ENCODE assay signal across 8 cellular contexts in genomic region chr10:79244068-79244442, GRCh38.
A peak's percentile ranks its signal among the peaks of the same experiment; 100 is the strongest.
DNase-seq lines count a peak whose midpoint lies in the region; ATAC-seq, FAIRE-seq and TF ChIP-seq lines count a peak whose summit lies in the region.

No MANE protein-coding gene starts in this region.

- no TSS peak for BruUV-seq in IMR-90 (replicated peaks; lab: Mats Ljungman, UMichigan)

- TF ChIP-seq RAD21 in IMR-90 (IDR thresholded peaks at IDR 0.05; ENCODE audit: low read length), result no peak
- TF ChIP-seq RAD21 in H1 (IDR thresholded peaks at IDR 0.05 in 1 of 2, conservative IDR thresholded peaks at IDR 0.05 in 1 of 2; ENCODE audit: low read depth in 2 of 2, low read length in 2 of 2), result no peak

- WGBS in IMR-90 (ENCODE audit: extremely low coverage in 2 of 2, insufficient read length in 1 of 2), 2 experiments, result 77% methylated on average over 9 of the region's 10 CpGs; no CpG with 5 or more reads in 1 of the 2 experiments
- 65% methylated on average over 10 of the region's 10 CpGs; no CpG with 5 or more reads in 1 of the 2 experiments for WGBS in H1 (ENCODE audit: extremely low coverage in 1 of 2, insufficient coverage in 1 of 2, insufficient read length in 1 of 2, insufficient replicate concordance in 2 of 2, low coverage in 1 of 2, low lambda C conversion rate in 2 of 2, missing lambda C conversion rate in 1 of 2), 2 experiments
- WGBS in sigmoid colon, 2 donors, result 70 to 86% methylated on average over 10 of the region's 10 CpGs

- no peaks in the 10 kb centered on the region for H3K27me3 ChIP-seq in IMR-90 (ENCODE audit: control insufficient read depth, insufficient read depth, low read length)
- peaks cover 17 to 39% (median 37%) of the 10 kb centered on the region in 4 experiments for H3K27me3 ChIP-seq in H1 (replicated peaks in 1 of 4; ENCODE audit: control insufficient read depth in 3 of 4, extremely low read depth in 1 of 4, insufficient read depth in 3 of 4, low read length in 3 of 4)
- no peaks in the 10 kb centered on the region for H3K27me3 ChIP-seq in sigmoid colon

- H3K4me2 ChIP-seq in IMR-90 (ENCODE audit: low read depth, low read length), result no peak overlapping the region
- H3K4me2 ChIP-seq in H1 (ENCODE audit: insufficient read depth in 1 of 2, low read depth in 2 of 2, low read length in 2 of 2), result peak overlapping the region; percentile 79 to 91

- H2BK20ac ChIP-seq in IMR-90 (ENCODE audit: low read depth, low read length) (no peak overlapping the region), H1 (ENCODE audit: low read length) (no peak overlapping the region)

- H3K4me1 ChIP-seq in IMR-90 (ENCODE audit: control insufficient read depth, insufficient read depth, low read length) (peaks cover 45% of the 10 kb centered on the region), H1 (replicated peaks in 1 of 4; ENCODE audit: control insufficient read depth in 3 of 4, insufficient read depth in 4 of 4, low read length in 3 of 4) (peaks cover 16 to 28% (median 22%) of the 10 kb centered on the region in 4 experiments), sigmoid colon (peaks cover 0 to 96% (median 89%) of the 10 kb centered on the region in 4 donors)

- no peak overlapping the region for H2BK12ac ChIP-seq in H1 (ENCODE audit: low read depth, low read length)

- TF ChIP-seq POLR2A in IMR-90 (IDR thresholded peaks at IDR 0.05; ENCODE audit: low read depth, low read length) (no peak), H1 (IDR thresholded peaks at IDR 0.05; ENCODE audit: control extremely low read depth in 1 of 2, low read depth in 2 of 2, low read length in 2 of 2) (no peak), sigmoid colon (IDR thresholded peaks at IDR 0.05) (no peak)

- no peak overlapping the region for H3K14ac ChIP-seq in IMR-90 (replicated peaks; ENCODE audit: low read depth, low read length)
- no peak overlapping the region for H3K14ac ChIP-seq in H1 (ENCODE audit: insufficient read length)

- peaks cover 0 to 11% of the 10 kb centered on the region in 2 experiments; a peak in 1 of 4 replicates for H3K79me2 ChIP-seq in H1 (ENCODE audit: control insufficient read depth in 1 of 2, insufficient read depth in 2 of 2, low read length in 2 of 2)

- H3K9ac ChIP-seq in IMR-90 (ENCODE audit: low read depth, low read length) (no peak overlapping the region), H1 (replicated peaks in 1 of 4; ENCODE audit: extremely low read depth in 1 of 4, low read depth in 3 of 4, low read length in 3 of 4) (no peak overlapping the region)

- ATAC-seq in GM19035 (IDR thresholded peaks at IDR 0.05; ENCODE audit: unreplicated experiment), result peak; percentile 1
- no peak for ATAC-seq in IMR-90 (ENCODE audit: low read depth)

- H3K4me3 ChIP-seq in IMR-90 (ENCODE audit: insufficient read depth, low read depth, low read length) (no peak overlapping the region), H1 (ENCODE audit: extremely low read depth in 1 of 4, insufficient read depth in 2 of 4, low read depth in 3 of 4, low read length in 4 of 4) (peak overlapping the region; percentile 39 to 75 (median 42)), sigmoid colon (peak overlapping the region; percentile 37 to 69 (median 57))

- H3K18ac ChIP-seq in IMR-90 (ENCODE audit: low read depth, low read length) (no peak overlapping the region), H1 (ENCODE audit: extremely low read depth, low read length) (no peak overlapping the region)

- peaks cover 88% of the 10 kb centered on the region for H4K20me1 ChIP-seq in IMR-90 (ENCODE audit: insufficient read depth, low read length)
- peaks cover 47 to 55% of the 10 kb centered on the region in 2 experiments for H4K20me1 ChIP-seq in H1 (replicated peaks in 1 of 2; ENCODE audit: control insufficient read depth in 1 of 2, insufficient read depth in 2 of 2, low read length in 2 of 2)

- H3K79me1 ChIP-seq in IMR-90 (ENCODE audit: low read depth in 1 of 2, low read length in 2 of 2), result peaks cover 48 to 87% of the 10 kb centered on the region in 2 experiments
- H3K79me1 ChIP-seq in H1 (ENCODE audit: low read depth, low read length), result peaks cover 7% of the 10 kb centered on the region

- dilution Hi-C loops in IMR-90 (cut with HindIII; ENCODE audit: low sequenced_read_pairs, unreplicated experiment), result no loop called here

- no peak overlapping the region for H4K91ac ChIP-seq in IMR-90 (ENCODE audit: insufficient read depth, low read depth, low read length)
- H4K91ac ChIP-seq in H1 (replicated peaks; ENCODE audit: insufficient read length, low read length), result no peak overlapping the region

- peaks cover 58% of the 10 kb centered on the region for H3K9me1 ChIP-seq in IMR-90 (ENCODE audit: insufficient read depth, low read length)

- in situ Hi-C loops in IMR-90 (cut with MboI; ENCODE audit: low sequenced_read_pairs), result no loop called here

- intact Hi-C loops in IMR-90 (cut with micrococcal nuclease), result no loop called here
- intact Hi-C loops in sigmoid colon (cut with DNase I), result no loop called here

- DNase-seq in IMR-90 (no peak), H1 (ENCODE audit: low read depth in 1 of 2, low spot score in 2 of 2) (no peak), sigmoid colon (no peak), NCI-H146 (lab: John Stamatoyannopoulos, UW) (no peak), DMS153 (lab: John Stamatoyannopoulos, UW) (no peak), NCI-H774 (lab: John Stamatoyannopoulos, UW) (no peak), Kasumi-1 (lab: John Stamatoyannopoulos, UW) (no peak)

- CTCF ChIA-PET in IMR-90 (lab: Yijun Ruan, JAX), result no interaction called here
- CTCF ChIA-PET in H1 (lab: Charles Lee; ENCODE audit: partially characterized antibody), result no interaction called here

- H3K23ac ChIP-seq in IMR-90 (ENCODE audit: low read depth, low read length), result 0 out of 2 replicates have a peak overlapping the region, but pooled peaks have one; percentile 14
- H3K23ac ChIP-seq in H1 (ENCODE audit: insufficient read length), result no peak overlapping the region

- TF ChIP-seq CTCF in IMR-90 (conservative IDR thresholded peaks at IDR 0.05; ENCODE audit: low read depth, low read length) (no peak), H1 (IDR thresholded peaks at IDR 0.05; ENCODE audit: control extremely low read depth in 1 of 3, insufficient read depth in 1 of 3, low read depth in 1 of 3, low read length in 3 of 3) (no peak), sigmoid colon (IDR thresholded peaks at IDR 0.05) (no peak)

- no peak for FAIRE-seq in H1 (lab: Jason Lieb, UNC)

- peaks cover 12% of the 10 kb centered on the region; the same call in 1 of the 2 replicates for H3K23me2 ChIP-seq in H1 (ENCODE audit: low read depth, low read length)

- H3K27ac ChIP-seq in IMR-90 (ENCODE audit: insufficient read depth, low read length) (no peak overlapping the region), H1 (ENCODE audit: low read depth, low read length) (no peak overlapping the region), sigmoid colon (peak overlapping the region; percentile 76 to 98 (median 94))

- no peak overlapping the region for H3K4ac ChIP-seq in IMR-90 (ENCODE audit: low read depth, low read length)
- H3K4ac ChIP-seq in H1 (replicated peaks; ENCODE audit: insufficient read length, low read depth, low read length), result no peak overlapping the region

- H3K56ac ChIP-seq in IMR-90 (ENCODE audit: extremely low read depth, insufficient read depth, low read length), result no peak overlapping the region
- H3K56ac ChIP-seq in H1 (replicated peaks; ENCODE audit: insufficient read length, low read depth, low read length), result no peak overlapping the region

- POLR2A ChIA-PET in IMR-90 (lab: Charles Lee; ENCODE audit: unreplicated experiment), result no interaction called here
- POLR2A ChIA-PET in H1 (lab: Charles Lee; ENCODE audit: partially characterized antibody), result interaction anchor here (1.2 to 1.4 kb wide), 2 partner anchors 14 to 38 kb away, joined by 3 read pairs; no protein-coding TSS in a partner anchor

- peaks cover 6% of the 10 kb centered on the region for H3K36me3 ChIP-seq in IMR-90 (ENCODE audit: control insufficient read depth, insufficient read depth, low read length)
- no peaks in the 10 kb centered on the region for H3K36me3 ChIP-seq in H1 (ENCODE audit: control insufficient read depth in 2 of 4, insufficient read depth in 4 of 4, low read length in 3 of 4)
- no peaks in the 10 kb centered on the region for H3K36me3 ChIP-seq in sigmoid colon

- no peak overlapping the region for H2BK5ac ChIP-seq in IMR-90 (ENCODE audit: low read depth, low read length, poor library complexity, severe bottlenecking)
- no peak overlapping the region for H2BK5ac ChIP-seq in H1 (ENCODE audit: low read depth, low read length)

- H4K8ac ChIP-seq in IMR-90 (ENCODE audit: low read depth in 2 of 2, low read length in 2 of 2) (no peak overlapping the region), H1 (ENCODE audit: extremely low read depth, insufficient read depth, low read length) (no peak overlapping the region)

- H2AK9ac ChIP-seq in IMR-90 (replicated peaks; ENCODE audit: low read depth, low read length, poor library complexity), result peak overlapping the region; percentile 70

- H2AK5ac ChIP-seq in IMR-90 (ENCODE audit: low read depth, low read length) (no peak overlapping the region), H1 (ENCODE audit: low read depth, low read length) (no peak overlapping the region)

- H2BK120ac ChIP-seq in IMR-90 (ENCODE audit: low read depth, low read length) (no peak overlapping the region), H1 (replicated peaks; ENCODE audit: low read depth, low read length) (no peak overlapping the region)

- no peak overlapping the region for H4K5ac ChIP-seq in IMR-90 (ENCODE audit: low read depth, low read length)
- no peak overlapping the region for H4K5ac ChIP-seq in H1 (ENCODE audit: insufficient read length, low read depth, low read length)

- no peak overlapping the region for H2BK15ac ChIP-seq in IMR-90 (ENCODE audit: low read depth, low read length)
- H2BK15ac ChIP-seq in H1 (ENCODE audit: low read length), result no peak overlapping the region

- no peak overlapping the region for H2AFZ ChIP-seq in IMR-90 (replicated peaks; ENCODE audit: low read length, poor library complexity)
- no peak overlapping the region for H2AFZ ChIP-seq in H1 (ENCODE audit: low read length)

- TF ChIP-seq EP300 in H1 (IDR thresholded peaks at IDR 0.05; ENCODE audit: borderline replicate concordance in 1 of 2, low read depth in 2 of 2, low read length in 2 of 2), result no peak
- no peak for TF ChIP-seq EP300 in sigmoid colon (IDR thresholded peaks at IDR 0.05)

- H3K9me3 ChIP-seq in IMR-90 (ENCODE audit: control insufficient read depth, insufficient read depth, low read length), result no peaks in the 10 kb centered on the region
- no peaks in the 10 kb centered on the region for H3K9me3 ChIP-seq in H1 (ENCODE audit: insufficient read depth in 2 of 2, low read depth in 1 of 2, low read length in 1 of 2)
- H3K9me3 ChIP-seq in sigmoid colon, result no peaks in the 10 kb centered on the region

TF ChIP-seq in IMR-90, 13 proteins besides CTCF, POLR2A, EP300 and RAD21 (continues in another document):
- no peak for TF ChIP-seq NFE2L2 (IDR thresholded peaks at IDR 0.05; ENCODE audit: low read depth, low read length)
- TF ChIP-seq FOS (IDR thresholded peaks at IDR 0.05; ENCODE audit: low read depth, low read length), result no peak
- no peak for TF ChIP-seq MAFK (IDR thresholded peaks at IDR 0.05; ENCODE audit: low read depth, low read length)

TF ChIP-seq in H1, 55 proteins besides CTCF, POLR2A, EP300 and RAD21:
- TF ChIP-seq SAP30 (IDR thresholded peaks at IDR 0.05; ENCODE audit: insufficient read depth, insufficient replicate concordance, low read length) (no peak), EZH2 (IDR thresholded peaks at IDR 0.05; ENCODE audit: low read depth, low read length, severe bottlenecking) (no peak), SUZ12 (IDR thresholded peaks at IDR 0.05; ENCODE audit: low read length) (peak; percentile 30; the same call in 1 of the 2 replicates)

Comparison
In these comparisons a context has a peak if more than half of its experiments do, and no peak if none do; other contexts are left out.
1. H3K27ac ChIP-seq: peak in sigmoid colon (4 of 4); none in IMR-90 (single experiment) and H1 (single experiment).